Comparison of ENCODE assay signal across 23 cellular contexts in the genomic region with DNA sequence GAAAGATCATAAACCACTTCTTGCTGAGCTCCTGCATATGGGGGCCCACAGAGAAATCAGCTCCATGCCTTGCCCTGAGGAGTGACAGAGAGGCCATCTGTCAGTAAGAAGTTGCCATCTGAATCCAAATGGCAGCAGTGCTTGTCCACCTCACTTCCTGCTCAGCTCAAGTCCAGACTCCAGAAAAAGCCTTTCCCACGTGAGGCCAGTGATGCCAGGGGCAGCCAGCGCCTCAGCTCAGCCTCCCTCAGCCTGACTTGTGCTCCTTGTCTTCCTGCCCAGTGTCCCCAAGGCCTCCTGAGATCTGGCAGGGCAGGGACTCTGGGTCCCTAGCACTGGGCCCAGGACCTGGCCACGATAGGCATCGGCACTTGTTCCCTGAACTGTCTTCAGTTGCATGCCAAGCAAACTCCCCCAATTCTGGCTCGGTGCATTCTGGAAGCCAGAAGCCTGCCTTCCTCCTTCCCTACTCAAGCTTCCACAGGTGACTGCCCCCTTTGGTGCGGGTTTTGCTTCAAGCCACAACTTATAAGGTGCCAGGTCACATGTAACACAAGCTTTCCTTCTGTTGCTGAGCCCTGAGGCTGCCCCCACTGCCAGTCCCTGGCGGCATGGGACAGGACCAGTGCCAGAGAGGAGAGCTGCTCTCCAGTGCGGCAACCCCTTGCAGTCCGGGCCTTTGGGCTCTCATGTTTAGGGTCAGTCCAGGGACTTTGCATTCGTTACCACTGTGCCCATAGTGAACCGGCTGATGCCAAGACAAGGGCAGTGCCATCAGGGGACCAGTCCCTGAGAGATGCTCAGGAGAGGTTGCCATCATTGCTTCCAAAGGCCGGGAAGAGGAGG. TPM values are rescaled to one million over a fixed set of nuclear protein-coding genes. Genes with fewer than 3 reads are reported as not detected.
DNase-seq lines count a peak whose midpoint lies in the region; ATAC-seq, FAIRE-seq and TF ChIP-seq lines count a peak whose summit lies in the region.
"Had no signal": no experiment of that assay in that cellular context is flagged by ENCODE, and none has a peak within 500 bp of the region (broad histone marks: within the 10 kb centered on the region; RNA-seq: fewer than 3 reads in every experiment).

No MANE protein-coding gene starts in this region.

- H3K36me3 ChIP-seq in ascending aorta (no peaks in the 10 kb centered on the region), endodermal cell (ENCODE audit: control insufficient read depth, insufficient read depth, low read length) (no peaks in the 10 kb centered on the region), HepG2 (replicated peaks in 1 of 2; ENCODE audit: control insufficient read depth in 1 of 2, insufficient read depth in 2 of 2, low read length in 2 of 2) (no peaks in the 10 kb centered on the region)

- H3K79me2 ChIP-seq in HepG2 (ENCODE audit: insufficient read depth, low read length), result no peaks in the 10 kb centered on the region

- no peak for ATAC-seq in HepG2
- ATAC-seq: Right ventricle myocardium inferior had no signal

- no peak for TF ChIP-seq RAD21 in HepG2 (CRISPR knock-in tag; IDR thresholded peaks at IDR 0.05)

- no peak overlapping the region for H3K4me2 ChIP-seq in HepG2 (ENCODE audit: low read depth, low read length)

- TF ChIP-seq EP300 in HepG2 (IDR thresholded peaks at IDR 0.05; ENCODE audit: low read depth in 2 of 2, low read length in 2 of 2) (no peak), HepG2 (CRISPR knock-in tag; IDR thresholded peaks at IDR 0.05; ENCODE audit: borderline replicate concordance) (no peak)

- DNase-seq in ascending aorta (ENCODE audit: low spot score in 2 of 2) (no peak), endodermal cell (peak; percentile 38), type B pancreatic cell (ENCODE audit: extremely low spot score, unreplicated experiment) (no peak), HepG2 (ENCODE audit: low spot score) (no peak), activated T-cell treated with anti-CD3 and anti-CD28 coated beads for 4 hours (no peak)
- DNase-seq in stimulated activated naive CD4-positive, alpha-beta T cell (lab: John Stamatoyannopoulos, UW), result no peak
- DNase-seq in stimulated activated naive CD4-positive, alpha-beta T cell treated with Interleukin-2 at 50 U/mL for 16 hours (lab: John Stamatoyannopoulos, UW), result no peak
- DNase-seq: CD4-positive, CD25-positive, alpha-beta regulatory T cell; COR-L47; DMS153; MV-4-11; NCI-H1105 treated with DMSO at 0.1 percent for 48 hours; NCI-H2081; NCI-H2171; NCI-H345; NCI-H82 had no signal

- in situ Hi-C loops in HepG2 (cut with HindIII; ENCODE audit: extremely low pct_ligation_motif_present, low pct_unique_long_range_greater_than_20kb), result no loop called here

- H3K27me3 ChIP-seq in ascending aorta, result no peaks in the 10 kb centered on the region
- no peaks in the 10 kb centered on the region for H3K27me3 ChIP-seq in endodermal cell (ENCODE audit: control insufficient read depth, insufficient read depth, low read length, poor library complexity, severe bottlenecking)
- H3K27me3 ChIP-seq in HepG2 (ENCODE audit: control insufficient read depth in 1 of 2, insufficient read depth in 2 of 2, low read length in 2 of 2), result peaks cover 0 to 11% of the 10 kb centered on the region in 2 experiments; a peak in 2 of 5 replicates

- BruUV-seq in HepG2 (replicated peaks; lab: Mats Ljungman, UMichigan), result no TSS peak

- WGBS in endodermal cell (ENCODE audit: insufficient coverage in 1 of 2, insufficient read length in 1 of 2), 2 experiments, result 92% methylated on average over 12 of the region's 12 CpGs; no CpG with 5 or more reads in 1 of the 2 experiments
- 50% methylated on average over 2 of the region's 12 CpGs for WGBS in HepG2 (ENCODE audit: low lambda C conversion rate)

- H3K4me1 ChIP-seq in ascending aorta (peaks cover 0 to 3% of the 10 kb centered on the region in 2 donors), endodermal cell (ENCODE audit: control insufficient read depth, insufficient read depth, low read length) (no peaks in the 10 kb centered on the region), HepG2 (ENCODE audit: insufficient read depth, low read length) (no peaks in the 10 kb centered on the region)

- H3K4me3 Mint-ChIP-seq in endodermal cell (no peak overlapping the region), nephron (peak overlapping the region; percentile 36 to 60 (median 44)), type B pancreatic cell (peak overlapping the region; percentile 68)
- H3K4me3 Mint-ChIP-seq: CD4-positive, CD25-positive, alpha-beta regulatory T cell had no signal

- H3K36me3 Mint-ChIP-seq in endodermal cell (ENCODE audit: low read depth) (peaks cover 2% of the 10 kb centered on the region), nephron (ENCODE audit: low read depth) (no peaks in the 10 kb centered on the region), type B pancreatic cell (no peaks in the 10 kb centered on the region)
- H3K36me3 Mint-ChIP-seq: CD4-positive, CD25-positive, alpha-beta regulatory T cell; IgD-negative memory B cell had no signal

- peak overlapping the region; percentile 30 to 41 for H3K27ac ChIP-seq in ascending aorta
- no peak overlapping the region for H3K27ac ChIP-seq in endodermal cell (ENCODE audit: low read depth, low read length)
- no peak overlapping the region for H3K27ac ChIP-seq in HepG2 (ENCODE audit: extremely low read length, insufficient read depth, low read length)

- H3K27ac Mint-ChIP-seq in endodermal cell (no peak overlapping the region), nephron (peak overlapping the region in 1 of 3 experiments; percentile 13), type B pancreatic cell (peak overlapping the region; percentile 70)
- H3K27ac Mint-ChIP-seq: CD4-positive, CD25-positive, alpha-beta regulatory T cell; IgD-negative memory B cell had no signal

- no peak overlapping the region for H3K9ac ChIP-seq in endodermal cell (ENCODE audit: extremely low read depth, low read length, poor library complexity, severe bottlenecking)
- H3K9ac ChIP-seq in HepG2 (ENCODE audit: insufficient read depth, low read depth, low read length), result no peak overlapping the region

- intact Hi-C loops in ascending aorta (cut with DNase I) (no loop called here), HepG2 (cut with micrococcal nuclease; ENCODE audit: unreplicated experiment) (no loop called here)

- H3K9me3 ChIP-seq in ascending aorta (no peaks in the 10 kb centered on the region), endodermal cell (ENCODE audit: control insufficient read depth, low read length) (no peaks in the 10 kb centered on the region), HepG2 (ENCODE audit: low read length) (no peaks in the 10 kb centered on the region)

- no peak overlapping the region for H2AFZ ChIP-seq in HepG2 (ENCODE audit: low read length)

- H3K27me3 Mint-ChIP-seq in endodermal cell (ENCODE audit: insufficient read depth) (peaks cover 17% of the 10 kb centered on the region), nephron (ENCODE audit: low read depth) (peaks cover 4% of the 10 kb centered on the region), type B pancreatic cell (no peaks in the 10 kb centered on the region)

- H3K9me3 Mint-ChIP-seq in endodermal cell (peaks cover 59% of the 10 kb centered on the region), nephron (peaks cover 15% of the 10 kb centered on the region), type B pancreatic cell (no peaks in the 10 kb centered on the region)

- TF ChIP-seq CTCF in ascending aorta (IDR thresholded peaks at IDR 0.05) (no peak), endodermal cell (conservative IDR thresholded peaks at IDR 0.05) (no peak), nephron (IDR thresholded peaks at IDR 0.05; ENCODE audit: unreplicated experiment in 3 of 3) (no peak), type B pancreatic cell (conservative IDR thresholded peaks at IDR 0.05) (no peak), HepG2 (CRISPR knock-in tag; IDR thresholded peaks at IDR 0.05) (no peak)

- no peak for TF ChIP-seq POLR2A in HepG2 (IDR thresholded peaks at IDR 0.05; ENCODE audit: insufficient read depth in 1 of 2, low read depth in 2 of 2, low read length in 2 of 2)

- H3K4me1 Mint-ChIP-seq in endodermal cell (peaks cover 9% of the 10 kb centered on the region), nephron (peaks cover 15% of the 10 kb centered on the region), type B pancreatic cell (ENCODE audit: unreplicated experiment) (peaks cover 5% of the 10 kb centered on the region)

- H3K4me3 ChIP-seq in ascending aorta (no peak overlapping the region), endodermal cell (ENCODE audit: low read length) (no peak overlapping the region), HepG2 (replicated peaks in 1 of 3; ENCODE audit: insufficient read depth in 1 of 3, low read depth in 2 of 3, low read length in 3 of 3) (no peak overlapping the region)

- POLR2A ChIA-PET in HepG2 (lab: Yijun Ruan, JAX), result no interaction called here

- CTCF ChIA-PET in HepG2 (lab: Yijun Ruan, JAX; ENCODE audit: low intra/inter-chr PET ratio, low total read pairs), result no interaction called here

- H4K20me1 ChIP-seq in HepG2 (ENCODE audit: insufficient read depth, low read length), result no peaks in the 10 kb centered on the region

- no peak for FAIRE-seq in HepG2 (lab: Jason Lieb, UNC)
- FAIRE-seq: G401.6, GM18507, H1, RCC 7860 had no signal

RNA-seq across cellular contexts. Expression of a gene that starts 2.2 kb away (rescaled TPM):
- total RNA-seq in ascending aorta (not detected), endodermal cell (10 to 100 TPM; 13.5 to 20.7 TPM), type B pancreatic cell (ENCODE audit: low replicate concordance) (45.4 and 99.1 TPM in 2 replicates), HepG2 (2016; rRNA removed; fragmentation: Illumina TruSeq; extraction: Trizol) (1.6 and 1.9 TPM in 2 replicates)
- polyA plus RNA-seq in endodermal cell (2013, experiment 1 of 2), result 10.1 TPM
- 9.6 TPM for polyA plus RNA-seq in endodermal cell (2013, experiment 2 of 2)
- 0.18 and 0.30 TPM in 2 replicates for total RNA-seq in HepG2 (2016; cell fraction: cytosol; rRNA removed; fragmentation: Illumina TruSeq; extraction: Trizol; ENCODE audit: low read depth)
- total RNA-seq in HepG2 (2016; cell fraction: insoluble cytoplasmic fraction; rRNA removed; fragmentation: Illumina TruSeq; extraction: Trizol), result 1.7 and 1.8 TPM in 2 replicates
- 0.96 and 1.2 TPM in 2 replicates for total RNA-seq in HepG2 (2016; cell fraction: membrane; rRNA removed; fragmentation: Illumina TruSeq; extraction: Trizol)
- total RNA-seq in HepG2 (2016; cell fraction: nucleus; rRNA removed; fragmentation: Illumina TruSeq; extraction: Trizol), result 0.85 and 0.87 TPM in 2 replicates
- polyA plus RNA-seq in HepG2 (2011; rRNA removed), result 2.9 and 3.4 TPM in 2 replicates
- 2.3 and 2.5 TPM in 2 replicates for polyA plus RNA-seq in HepG2 (2011; cell fraction: cytosol; rRNA removed)
- 2.2 and 2.3 TPM in 2 replicates for polyA plus RNA-seq in HepG2 (2011; cell fraction: nucleus; rRNA removed)
- 1.1 and 1.9 TPM in 2 replicates for polyA plus RNA-seq in HepG2 (2012)
- 0.24 and 0.28 TPM in 2 replicates for polyA plus RNA-seq in HepG2 (2016; cell fraction: cytosol; fragmentation: Illumina TruSeq; extraction: Trizol; ENCODE audit: low read depth)
- polyA plus RNA-seq in HepG2 (2016; cell fraction: insoluble cytoplasmic fraction; fragmentation: Illumina TruSeq; extraction: Trizol; ENCODE audit: low read depth), result 1.7 and 1.8 TPM in 2 replicates
- 0.86 and 1.1 TPM in 2 replicates for polyA plus RNA-seq in HepG2 (2016; cell fraction: membrane; fragmentation: Illumina TruSeq; extraction: Trizol; ENCODE audit: low read depth)
- 1.4 and 1.7 TPM in 2 replicates for polyA plus RNA-seq in HepG2 (2016; cell fraction: nucleus; fragmentation: Illumina TruSeq; extraction: Trizol; ENCODE audit: insufficient read depth, low read depth)
- 1.2 and 5.8 TPM in 2 replicates for polyA minus RNA-seq in HepG2 (2011; rRNA and poly(A)+ RNA removed; ENCODE audit: low replicate concordance)
- polyA minus RNA-seq in HepG2 (2011; cell fraction: cytosol; rRNA and poly(A)+ RNA removed), result 0.79 and 0.99 TPM in 2 replicates
- 0.75 and 0.90 TPM in 2 replicates for polyA minus RNA-seq in HepG2 (2011; cell fraction: nucleus; rRNA and poly(A)+ RNA removed)

Comparison
In these comparisons a context has a peak if more than half of its experiments do, and no peak if none do; other contexts are left out.
1. H3K27ac ChIP-seq: peak in ascending aorta (2 of 2); none in endodermal cell (single experiment) and HepG2 (single experiment).